1 cellular context compared by ENCODE assay signal in genomic region chr13:79290595-79291244, GRCh38.
TF ChIP-seq lines count a peak whose summit lies in the region.

No MANE protein-coding gene starts in this region.

TF ChIP-seq in K562, 482 proteins besides CTCF, POLR2A, EP300 and RAD21 (continued from another document):
- TF ChIP-seq TSHZ1 (CRISPR knock-in tag; IDR thresholded peaks at IDR 0.05) (no peak), TCF3 (CRISPR knock-in tag; IDR thresholded peaks at IDR 0.05) (peak; percentile 48), CBFA2T2 (conservative IDR thresholded peaks at IDR 0.05) (peak; percentile 62), FOXO4 (CRISPR knock-in tag; IDR thresholded peaks at IDR 0.05) (no peak), RFX1 (IDR thresholded peaks at IDR 0.05) (no peak), TAL1 (IDR thresholded peaks at IDR 0.05) (peak; percentile 71), CBFA2T3 (IDR thresholded peaks at IDR 0.05) (peak; percentile 79), ZNF239 (CRISPR knock-in tag; IDR thresholded peaks at IDR 0.05) (no peak), HMBOX1 (IDR thresholded peaks at IDR 0.05) (0 out of 2 replicates have a peak, but pooled peaks have one; percentile 12), HNRNPLL (IDR thresholded peaks at IDR 0.05; ENCODE audit: low read depth, low read length, poor library complexity, severe bottlenecking) (no peak), MEF2D (tag; conservative IDR thresholded peaks at IDR 0.05; ENCODE audit: low read depth) (no peak), DACH1 (IDR thresholded peaks at IDR 0.05; ENCODE audit: partially characterized antibody) (no peak), ZNF512 (tag; IDR thresholded peaks at IDR 0.05) (peak; percentile 94), ZNF174 (CRISPR knock-in tag; IDR thresholded peaks at IDR 0.05) (no peak)
